Comparison of ENCODE assay signal across 15 cellular contexts in the genomic region with DNA sequence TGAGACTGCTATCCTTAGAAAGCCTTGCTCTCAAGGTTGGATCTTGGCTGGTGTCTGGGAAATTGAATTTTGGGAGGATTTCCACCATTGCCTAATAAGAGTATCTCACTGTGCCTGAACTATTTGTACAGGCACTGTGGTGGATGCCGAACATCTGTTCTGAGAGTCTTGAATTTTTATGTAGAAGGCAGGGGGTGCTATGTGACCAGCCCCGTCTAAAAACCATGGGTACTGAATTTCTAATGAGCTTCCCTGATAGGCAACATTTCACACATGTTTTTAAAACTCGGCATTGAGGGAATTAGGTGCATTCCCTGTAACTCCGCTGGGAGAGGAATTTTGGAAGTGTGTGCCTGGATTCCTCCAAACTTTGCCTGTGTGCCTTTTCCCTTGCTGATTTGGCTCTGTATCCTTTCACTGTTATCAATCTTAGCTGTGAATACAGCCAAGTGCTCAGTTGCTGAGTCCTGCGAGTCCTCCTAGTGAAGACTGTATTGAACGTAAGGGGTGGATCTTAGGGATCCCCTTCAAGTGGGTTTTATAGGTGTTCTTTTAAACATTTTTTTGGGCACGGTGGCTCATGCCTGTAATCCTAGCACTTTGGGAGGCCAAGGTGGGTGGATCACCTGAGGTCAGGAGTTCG. TPM values are rescaled to one million over a fixed set of nuclear protein-coding genes. Genes with fewer than 3 reads are reported as not detected.
A peak's percentile ranks its signal among the peaks of the same experiment; 100 is the strongest.
DNase-seq lines count a peak whose midpoint lies in the region; TF ChIP-seq lines count a peak whose summit lies in the region.
"Had no signal": no experiment of that assay in that cellular context is flagged by ENCODE, and none has a peak within 500 bp of the region (broad histone marks: within the 10 kb centered on the region; RNA-seq: fewer than 3 reads in every experiment).

No MANE protein-coding gene starts in this region.

- CTCF ChIA-PET in MCF 10A (lab: Yijun Ruan, JAX) = no interaction called here

- H3K9me3 Mint-ChIP-seq in MCF 10A (ENCODE audit: unreplicated experiment) (no peaks in the 10 kb centered on the region), mesothelial cell of epicardium (no peaks in the 10 kb centered on the region)
- H3K9me3 Mint-ChIP-seq: activated CD4-positive, alpha-beta T cell treated with anti-CD3 and anti-CD28 coated beads, Interleukin-2, amount 10 ng/mL, durations not matched to agents 24 days and 14 days; brain had no signal

- H3K27me3 Mint-ChIP-seq in MCF 10A (ENCODE audit: insufficient read depth, unreplicated experiment) (peaks cover 32% of the 10 kb centered on the region), mesothelial cell of epicardium (ENCODE audit: low read depth) (no peaks in the 10 kb centered on the region)
- H3K27me3 Mint-ChIP-seq: brain had no signal

- DNase-seq in MCF 10A (ENCODE audit: unreplicated experiment) (peak; percentile 8), breast epithelium (ENCODE audit: low spot score in 2 of 2) (no peak), RPMI7951 (ENCODE audit: low read depth) (peak; percentile 24), fibroblast of the aortic adventitia (ENCODE audit: low read depth) (peak; percentile 30), pons (ENCODE audit: low spot score) (peak; percentile 2), DMS153 (lab: John Stamatoyannopoulos, UW) (no peak), DMS53 treated with DMSO at 0.1 percent for 48 hours (lab: John Stamatoyannopoulos, UW; ENCODE audit: unreplicated experiment) (no peak), mesothelial cell of epicardium (ENCODE audit: low spot score in 2 of 2, unreplicated experiment in 2 of 2) (no peak)
- DNase-seq: activated CD4-positive, alpha-beta T cell treated with anti-CD3 and anti-CD28 coated beads, Interleukin-2, amount 10 ng/mL, durations not matched to agents 24 days and 14 days; Kasumi-1; mesenchymal stem cell; NCI-H2081 treated with DMSO at 0.1 percent for 48 hours; uterus had no signal

- no peak overlapping the region for H3K27ac ChIP-seq in breast epithelium
- H3K27ac ChIP-seq: parathyroid adenoma, uterus had no signal

- H3K27ac Mint-ChIP-seq in MCF 10A (ENCODE audit: low read depth, unreplicated experiment) = no peak overlapping the region
- no peak overlapping the region for H3K27ac Mint-ChIP-seq in mesothelial cell of epicardium
- H3K27ac Mint-ChIP-seq: activated CD4-positive, alpha-beta T cell treated with anti-CD3 and anti-CD28 coated beads, Interleukin-2, amount 10 ng/mL, durations not matched to agents 24 days and 14 days; brain had no signal

- TF ChIP-seq POLR2A in breast epithelium (IDR thresholded peaks at IDR 0.05) = no peak

- H3K27me3 ChIP-seq in breast epithelium = no peaks in the 10 kb centered on the region
- H3K27me3 ChIP-seq: uterus had no signal

- H3K36me3 ChIP-seq in breast epithelium = no peaks in the 10 kb centered on the region
- H3K36me3 ChIP-seq: uterus had no signal

- no peaks in the 10 kb centered on the region for H3K9me3 ChIP-seq in breast epithelium
- H3K9me3 ChIP-seq: uterus had no signal

- H3K4me3 Mint-ChIP-seq in MCF 10A (ENCODE audit: unreplicated experiment) = no peak overlapping the region
- H3K4me3 Mint-ChIP-seq in mesothelial cell of epicardium = no peak overlapping the region
- H3K4me3 Mint-ChIP-seq: activated CD4-positive, alpha-beta T cell treated with anti-CD3 and anti-CD28 coated beads, Interleukin-2, amount 10 ng/mL, durations not matched to agents 24 days and 14 days; brain had no signal

- H3K4me1 ChIP-seq in breast epithelium = no peaks in the 10 kb centered on the region
- H3K4me1 ChIP-seq: parathyroid adenoma, uterus had no signal

- no TSS peak for BruUV-seq in MCF 10A (replicated peaks; lab: Mats Ljungman, UMichigan)

- no peak for TF ChIP-seq CTCF in MCF 10A (IDR thresholded peaks at IDR 0.05; ENCODE audit: unreplicated experiment)
- TF ChIP-seq CTCF in breast epithelium (IDR thresholded peaks at IDR 0.05) = no peak
- peak; percentile 9 for TF ChIP-seq CTCF in fibroblast of the aortic adventitia (IDR thresholded peaks at IDR 0.05; ENCODE audit: insufficient read depth, low read length)
- no peak for TF ChIP-seq CTCF in mesothelial cell of epicardium (IDR thresholded peaks at IDR 0.05; ENCODE audit: unreplicated experiment)

- H3K4me1 Mint-ChIP-seq in MCF 10A (ENCODE audit: insufficient read depth, unreplicated experiment) (no peaks in the 10 kb centered on the region), mesothelial cell of epicardium (no peaks in the 10 kb centered on the region)
- H3K4me1 Mint-ChIP-seq: activated CD4-positive, alpha-beta T cell treated with anti-CD3 and anti-CD28 coated beads, Interleukin-2, amount 10 ng/mL, durations not matched to agents 24 days and 14 days had no signal

- no peaks in the 10 kb centered on the region for H3K36me3 Mint-ChIP-seq in MCF 10A (ENCODE audit: insufficient read depth, unreplicated experiment)
- no peaks in the 10 kb centered on the region for H3K36me3 Mint-ChIP-seq in mesothelial cell of epicardium
- H3K36me3 Mint-ChIP-seq: brain had no signal

- no peak overlapping the region for H3K4me3 ChIP-seq in breast epithelium
- H3K4me3 ChIP-seq in fibroblast of the aortic adventitia (ENCODE audit: low read depth, low read length) = no peak overlapping the region
- H3K4me3 ChIP-seq: uterus had no signal

- POLR2A ChIA-PET in MCF 10A (lab: Yijun Ruan, JAX) = no interaction called here

- intact Hi-C loops in MCF 10A (cut with micrococcal nuclease) = no loop called here
- intact Hi-C loops in breast epithelium (cut with DNase I; ENCODE audit: low total_unique reads) = no loop called here

RNA-seq across cellular contexts. Expression of gene SCAF8, which starts 27.6 kb away (rescaled TPM):
- total RNA-seq in MCF 10A (2022) = 41.0 and 49.2 TPM in 2 replicates
- total RNA-seq in breast epithelium = 10 to 100 TPM; 38.9 to 58.0 (median 41.0) TPM
- total RNA-seq in RPMI7951 (2014; rRNA removed; shearing (Covaris generic)) = 18.3 and 21.4 TPM in 2 replicates
- 23.6 and 47.6 TPM in 2 replicates for total RNA-seq in fibroblast of the aortic adventitia (ENCODE audit: low replicate concordance)
- 75.8 to 79.9 TPM (median 76.7 TPM) in 3 replicates for total RNA-seq in mesothelial cell of epicardium

Comparison
In these comparisons a context has a peak if more than half of its experiments do, and no peak if none do; other contexts are left out.
1. DNase-seq: peak in MCF 10A (single experiment), RPMI7951 (single experiment), fibroblast of the aortic adventitia (single experiment) and pons (single experiment); none in breast epithelium (0 of 2), DMS153 (single experiment), DMS53 treated with DMSO at 0.1 percent for 48 hours (single experiment) and mesothelial cell of epicardium (0 of 2).